In the genomic region with DNA sequence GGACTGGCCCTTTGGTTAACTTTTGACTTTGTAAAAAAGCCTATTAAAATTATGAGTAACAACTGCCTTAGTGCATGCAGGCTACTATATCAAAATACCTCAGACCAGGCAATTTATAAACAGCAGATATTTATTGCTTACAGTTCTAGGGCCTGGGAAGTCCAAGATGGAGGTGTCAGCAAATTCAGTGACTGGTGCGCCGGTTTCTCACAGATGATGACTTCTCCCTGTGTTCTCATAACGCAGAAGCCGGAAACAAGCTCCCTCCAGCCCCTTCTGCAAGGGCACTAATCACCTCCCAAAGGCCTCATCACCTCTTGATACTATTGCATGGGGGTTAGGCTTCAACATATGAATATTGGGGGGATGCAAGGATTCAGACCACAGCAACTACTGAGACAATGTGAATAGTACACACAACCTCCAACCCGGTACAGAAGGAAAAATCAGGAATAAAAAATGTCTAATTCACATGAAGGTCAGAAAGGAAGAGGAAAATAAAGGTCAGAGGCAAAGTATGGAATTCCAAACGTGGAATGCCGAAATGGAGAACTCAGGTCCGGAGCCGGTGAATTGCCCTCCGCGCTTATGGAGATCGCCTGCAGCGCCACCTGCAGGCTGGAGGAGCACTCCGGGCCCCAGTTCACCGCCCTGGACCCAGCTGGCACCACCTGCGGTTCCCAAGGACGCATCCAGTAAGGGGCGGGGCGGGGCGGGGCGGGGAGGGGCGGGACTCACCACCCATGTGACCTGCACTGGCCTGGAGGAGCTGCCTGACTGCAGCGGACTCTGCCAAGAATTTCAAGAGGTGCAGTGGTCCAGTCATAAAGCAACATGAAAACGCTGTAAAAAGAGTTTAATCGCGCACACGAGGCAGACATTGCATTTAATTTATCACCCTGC, we compare ENCODE assay signal across 8 cellular contexts.
A peak's percentile ranks its signal among the peaks of the same experiment; 100 is the strongest.
DNase-seq lines count a peak whose midpoint lies in the region; ATAC-seq lines count a peak whose summit lies in the region.

No MANE protein-coding gene starts in this region.

- H3K27me3 Mint-ChIP-seq in activated CD4-positive, alpha-beta memory T cell treated with anti-CD3 and anti-CD28 coated beads, Interleukin-2, amount 10 ng/mL, durations not matched to agents 7 days and 5 days, result peaks cover 20% of the 10 kb centered on the region

- peaks cover 7% of the 10 kb centered on the region for H3K9me3 Mint-ChIP-seq in activated CD4-positive, alpha-beta memory T cell treated with anti-CD3 and anti-CD28 coated beads, Interleukin-2, amount 10 ng/mL, durations not matched to agents 7 days and 5 days

- POLR2A ChIA-PET in activated CD4-positive, alpha-beta memory T cell treated with anti-CD3 and anti-CD28 coated beads, Interleukin-2, amount 10 ng/mL, durations not matched to agents 7 days and 5 days (lab: Charles Lee), result no interaction called here

- DNase-seq in CMK (ENCODE audit: low read depth) (peak; percentile 72), HUDEP-2 (lab: John Stamatoyannopoulos, UW; ENCODE audit: unreplicated experiment in 76 of 76) (peak in 72 of 76 experiments; percentile 8 to 77 (median 57)), iris pigment epithelial cell (ENCODE audit: low read depth) (peak; percentile 20), medulla oblongata (ENCODE audit: extremely low spot score) (no peak), globus pallidus (ENCODE audit: low spot score) (no peak), NCI-H1105 treated with DMSO at 0.1 percent for 48 hours (lab: John Stamatoyannopoulos, UW) (no peak)
- peak; percentile 46 for DNase-seq in activated CD4-positive, alpha-beta memory T cell treated with anti-CD3 and anti-CD28 coated beads, Interleukin-2, amount 10 ng/mL, durations not matched to agents 7 days and 5 days

- no peaks in the 10 kb centered on the region for H3K4me1 Mint-ChIP-seq in activated CD4-positive, alpha-beta memory T cell treated with anti-CD3 and anti-CD28 coated beads, Interleukin-2, amount 10 ng/mL, durations not matched to agents 7 days and 5 days

- no peaks in the 10 kb centered on the region for H3K36me3 Mint-ChIP-seq in activated CD4-positive, alpha-beta memory T cell treated with anti-CD3 and anti-CD28 coated beads, Interleukin-2, amount 10 ng/mL, durations not matched to agents 7 days and 5 days (ENCODE audit: low read depth)

- no peak overlapping the region for H3K27ac Mint-ChIP-seq in activated CD4-positive, alpha-beta memory T cell treated with anti-CD3 and anti-CD28 coated beads, Interleukin-2, amount 10 ng/mL, durations not matched to agents 7 days and 5 days

- CTCF ChIA-PET in activated CD4-positive, alpha-beta memory T cell treated with anti-CD3 and anti-CD28 coated beads, Interleukin-2, amount 10 ng/mL, durations not matched to agents 7 days and 5 days (lab: Charles Lee), result no interaction called here

- no peak overlapping the region for H3K4me3 Mint-ChIP-seq in activated CD4-positive, alpha-beta memory T cell treated with anti-CD3 and anti-CD28 coated beads, Interleukin-2, amount 10 ng/mL, durations not matched to agents 7 days and 5 days

- ATAC-seq in HG02798 (IDR thresholded peaks at IDR 0.05; ENCODE audit: poor library complexity, unreplicated experiment), result no peak

Comparison
In these comparisons a context has a peak if more than half of its experiments do, and no peak if none do; other contexts are left out.
1. DNase-seq: peak in CMK (single experiment), HUDEP-2 (72 of 76), activated CD4-positive, alpha-beta memory T cell treated with anti-CD3 and anti-CD28 coated beads, Interleukin-2, amount 10 ng/mL, durations not matched to agents 7 days and 5 days (single experiment) and iris pigment epithelial cell (single experiment); none in medulla oblongata (single experiment), globus pallidus (single experiment) and NCI-H1105 treated with DMSO at 0.1 percent for 48 hours (single experiment).